1 cellular context compared by ENCODE assay signal in the genomic region with DNA sequence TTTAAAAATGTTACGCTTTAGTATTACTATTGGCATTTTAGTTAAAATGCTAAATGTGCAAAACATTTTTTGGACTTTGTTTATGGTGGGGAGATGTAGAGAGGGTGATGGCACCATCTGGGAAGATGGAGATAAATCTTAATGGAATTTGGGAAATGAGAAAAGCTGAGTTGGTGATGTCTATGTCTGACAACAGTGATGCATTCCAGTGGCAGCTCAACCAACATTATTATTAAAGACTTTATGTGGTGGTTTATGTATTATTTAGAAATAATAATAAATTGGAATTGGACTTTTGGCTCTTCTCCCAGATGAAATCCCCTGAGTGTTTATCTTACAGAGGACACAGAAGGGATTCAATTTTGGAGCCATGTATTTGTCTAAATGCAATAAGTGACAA.
TF ChIP-seq lines count a peak whose summit lies in the region.

No MANE protein-coding gene starts in this region.

TF ChIP-seq in SK-N-SH treated with all-trans-retinoic acid at 6 μM for 48 hours, 23 proteins besides CTCF, POLR2A, EP300 and RAD21 (continued from another document):
- TF ChIP-seq TSHZ2 (CRISPR knock-in tag; IDR thresholded peaks at IDR 0.05) (peak; percentile 60; the same call in 1 of the 2 replicates), TOX (CRISPR knock-in tag; IDR thresholded peaks at IDR 0.05; ENCODE audit: borderline replicate concordance) (no peak), CSRNP3 (CRISPR knock-in tag; IDR thresholded peaks at IDR 0.05) (peak; percentile 57; the same call in 1 of the 2 replicates), RARB (CRISPR knock-in tag; IDR thresholded peaks at IDR 0.05) (no peak), ZNF565 (CRISPR knock-in tag; conservative IDR thresholded peaks at IDR 0.05; ENCODE audit: low read depth) (no peak), PPARA (CRISPR knock-in tag; IDR thresholded peaks at IDR 0.05; ENCODE audit: borderline replicate concordance) (no peak), ZFP30 (CRISPR knock-in tag; IDR thresholded peaks at IDR 0.05) (no peak), ZC3H10 (CRISPR knock-in tag; IDR thresholded peaks at IDR 0.05) (no peak)
- TF ChIP-seq, protein P1, sequence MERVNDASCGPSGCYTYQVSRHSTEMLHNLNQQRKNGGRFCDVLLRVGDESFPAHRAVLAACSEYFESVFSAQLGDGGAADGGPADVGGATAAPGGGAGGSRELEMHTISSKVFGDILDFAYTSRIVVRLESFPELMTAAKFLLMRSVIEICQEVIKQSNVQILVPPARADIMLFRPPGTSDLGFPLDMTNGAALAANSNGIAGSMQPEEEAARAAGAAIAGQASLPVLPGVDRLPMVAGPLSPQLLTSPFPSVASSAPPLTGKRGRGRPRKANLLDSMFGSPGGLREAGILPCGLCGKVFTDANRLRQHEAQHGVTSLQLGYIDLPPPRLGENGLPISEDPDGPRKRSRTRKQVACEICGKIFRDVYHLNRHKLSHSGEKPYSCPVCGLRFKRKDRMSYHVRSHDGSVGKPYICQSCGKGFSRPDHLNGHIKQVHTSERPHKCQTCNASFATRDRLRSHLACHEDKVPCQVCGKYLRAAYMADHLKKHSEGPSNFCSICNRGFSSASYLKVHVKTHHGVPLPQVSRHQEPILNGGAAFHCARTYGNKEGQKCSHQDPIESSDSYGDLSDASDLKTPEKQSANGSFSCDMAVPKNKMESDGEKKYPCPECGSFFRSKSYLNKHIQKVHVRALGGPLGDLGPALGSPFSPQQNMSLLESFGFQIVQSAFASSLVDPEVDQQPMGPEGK (CRISPR knock-in tag; IDR thresholded peaks at IDR 0.05; ENCODE audit: borderline replicate concordance), result no peak
